ENCODE assay signal across 8 cellular contexts in the genomic region with DNA sequence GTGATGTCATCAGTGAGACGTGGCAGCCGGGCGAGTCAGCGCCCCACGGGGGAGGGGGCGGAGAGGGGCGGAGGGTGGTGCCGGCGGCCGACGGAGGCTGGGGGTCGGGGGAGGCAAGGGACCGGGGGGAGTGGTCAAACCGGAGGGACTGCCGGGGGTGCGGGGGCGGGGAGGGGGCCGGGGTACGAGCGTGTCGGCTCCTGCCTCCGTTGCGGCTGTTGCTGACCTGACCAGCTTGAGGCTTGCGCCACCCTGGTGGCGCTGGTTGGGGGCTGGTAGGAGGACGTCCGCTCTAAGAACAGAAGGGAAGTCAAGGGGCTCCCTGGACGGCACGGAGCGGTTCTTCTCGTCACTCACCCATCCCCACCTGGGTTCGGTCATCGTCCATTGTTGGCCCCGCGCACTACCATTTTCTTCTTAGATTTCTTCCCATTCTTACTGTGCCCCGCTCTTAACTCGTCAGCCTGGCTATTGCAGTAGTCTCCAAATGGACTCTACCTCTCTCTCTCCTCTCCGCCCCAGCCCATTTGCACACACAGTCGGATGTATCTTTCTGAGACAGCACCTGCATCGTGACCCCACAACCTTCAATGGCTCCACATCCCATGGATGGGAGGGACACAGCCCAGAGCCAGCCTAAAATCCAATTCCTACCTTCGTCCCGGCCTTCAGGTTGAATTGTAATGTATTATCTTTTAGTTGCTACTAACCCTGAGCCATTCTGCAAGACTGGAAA. TPM values are rescaled to one million over a fixed set of nuclear protein-coding genes. Genes with fewer than 3 reads are reported as not detected.
A peak's percentile ranks its signal among the peaks of the same experiment; 100 is the strongest.
DNase-seq lines count a peak whose midpoint lies in the region; ATAC-seq and TF ChIP-seq lines count a peak whose summit lies in the region.

No MANE protein-coding gene starts in this region.

- no peaks in the 10 kb centered on the region for H3K9me3 Mint-ChIP-seq in activated T-cell treated with anti-CD3 and anti-CD28 coated beads, Interleukin-2, amount 50 U/mL, for 4 hours

- TF ChIP-seq POLR2A in breast epithelium (IDR thresholded peaks at IDR 0.05) (no peak), lower leg skin (IDR thresholded peaks at IDR 0.05) (no peak), transverse colon (IDR thresholded peaks at IDR 0.05) (no peak)

- peak overlapping the region; percentile 100 for H3K4me3 Mint-ChIP-seq in activated T-cell treated with anti-CD3 and anti-CD28 coated beads, Interleukin-2, amount 50 U/mL, for 4 hours

- WGBS in lower leg skin, 2 donors = 8 to 19% methylated on average over 15 to 37 of the region's 42 CpGs
- 7 to 45% methylated on average over 6 to 31 of the region's 42 CpGs for WGBS in transverse colon (ENCODE audit: low coverage in 1 of 2), 2 donors

- H3K27me3 Mint-ChIP-seq in activated T-cell treated with anti-CD3 and anti-CD28 coated beads, Interleukin-2, amount 50 U/mL, for 4 hours (ENCODE audit: low read depth) = no peaks in the 10 kb centered on the region

- H3K27me3 ChIP-seq in breast epithelium = no peaks in the 10 kb centered on the region
- H3K27me3 ChIP-seq in transverse colon = no peaks in the 10 kb centered on the region

- peak; percentile 3 for ATAC-seq in activated T-cell treated with anti-CD3 and anti-CD28 coated beads, Interleukin-2, amount 50 U/mL, for 4 hours
- ATAC-seq in HG02678 (IDR thresholded peaks at IDR 0.05; ENCODE audit: unreplicated experiment) = peak; percentile 28

- no peak for TF ChIP-seq CTCF in breast epithelium (IDR thresholded peaks at IDR 0.05)
- TF ChIP-seq CTCF in lower leg skin (IDR thresholded peaks at IDR 0.05) = no peak
- peak in 1 of 5 experiments; percentile 28 for TF ChIP-seq CTCF in transverse colon (IDR thresholded peaks at IDR 0.05)

- H3K36me3 ChIP-seq in breast epithelium = no peaks in the 10 kb centered on the region
- no peaks in the 10 kb centered on the region for H3K36me3 ChIP-seq in transverse colon

- H3K4me3 ChIP-seq in breast epithelium (peak overlapping the region; percentile 86 to 92 (median 91)), lower leg skin (ENCODE audit: low read depth, poor library complexity, severe bottlenecking) (peak overlapping the region; percentile 30), transverse colon (peak overlapping the region; percentile 57 to 92 (median 84))

- intact Hi-C loops in breast epithelium (cut with DNase I; ENCODE audit: low total_unique reads) (no loop called here), lower leg skin (cut with DNase I; ENCODE audit: low total_unique reads) (no loop called here), transverse colon (cut with DNase I; ENCODE audit: low total_unique reads) (loop anchor here (2.0 kb wide), 1 partner anchor 74 kb away; the partner anchor contains the start of gene CEP68)

- H3K27ac ChIP-seq in breast epithelium (peak overlapping the region; percentile 99), transverse colon (peak overlapping the region; percentile 95 to 99 (median 96))

- in situ Hi-C loops in transverse colon (cut with MboI; ENCODE audit: low pct_ligation_motif_present in 1 of 4, low pct_unique_long_range_greater_than_20kb in 1 of 4, low sequenced_read_pairs in 3 of 4) = no loop called here

- peaks cover 6% of the 10 kb centered on the region for H3K36me3 Mint-ChIP-seq in activated T-cell treated with anti-CD3 and anti-CD28 coated beads, Interleukin-2, amount 50 U/mL, for 4 hours (ENCODE audit: insufficient read depth)

- peaks cover 35% of the 10 kb centered on the region for H3K4me1 Mint-ChIP-seq in activated T-cell treated with anti-CD3 and anti-CD28 coated beads, Interleukin-2, amount 50 U/mL, for 4 hours (ENCODE audit: low read depth)

- H3K9me3 ChIP-seq in breast epithelium (no peaks in the 10 kb centered on the region), transverse colon (no peaks in the 10 kb centered on the region)

- DNase-seq in activated T-cell treated with anti-CD3 and anti-CD28 coated beads, Interleukin-2, amount 50 U/mL, for 4 hours = no peak
- no peak for DNase-seq in activated T-cell treated with anti-CD3 and anti-CD28 coated beads, Interleukin-2, amount 50 U/mL, for 1 hour
- DNase-seq in NCI-H526 (lab: John Stamatoyannopoulos, UW) = peak; percentile 33 to 79
- DNase-seq in breast epithelium (ENCODE audit: low spot score in 2 of 2) = peak in 1 of 2 donors; percentile 43
- DNase-seq in lower leg skin (ENCODE audit: low spot score in 2 of 2) = no peak
- no peak for DNase-seq in transverse colon
- no peak for DNase-seq in NCI-H2227 treated with DMSO at 0.1 percent for 48 hours (lab: John Stamatoyannopoulos, UW)

- no peak for TF ChIP-seq EP300 in transverse colon (IDR thresholded peaks at IDR 0.05; ENCODE audit: low read depth)

- H3K4me1 ChIP-seq in breast epithelium (no peaks in the 10 kb centered on the region), transverse colon (peaks cover 11 to 39% (median 35%) of the 10 kb centered on the region in 4 donors)

RNA-seq across cellular contexts. Expression of gene RAB1A, which starts 0.7 kb away (rescaled TPM):
- total RNA-seq in activated T-cell treated with anti-CD3 and anti-CD28 coated beads, Interleukin-2, amount 50 U/mL, for 4 hours = 10 to 100 TPM; 73.6 to 78.5 (median 73.6) TPM
- total RNA-seq in breast epithelium (100 to 1,000 TPM in 1 of 3 donors, 10 to 100 TPM in 2; 86.1 to 107 (median 89.5) TPM), lower leg skin (10 to 100 TPM; 49.1 to 68.0 (median 55.2) TPM), transverse colon (10 to 100 TPM; 16.9 to 98.3 (median 55.0) TPM)

Comparison
In these comparisons a context has a peak if more than half of its experiments do, and no peak if none do; other contexts are left out.
1. DNase-seq: peak in NCI-H526 (2 of 2); none in activated T-cell treated with anti-CD3 and anti-CD28 coated beads, Interleukin-2, amount 50 U/mL, for 4 hours (single experiment), activated T-cell treated with anti-CD3 and anti-CD28 coated beads, Interleukin-2, amount 50 U/mL, for 1 hour (single experiment), lower leg skin (0 of 2), transverse colon (single experiment) and NCI-H2227 treated with DMSO at 0.1 percent for 48 hours (single experiment).
2. H3K4me3 ChIP-seq: peak in every context shown above with its lines; median percentile 91 in breast epithelium; 84 in transverse colon; 30 in lower leg skin.